In the genomic region with DNA sequence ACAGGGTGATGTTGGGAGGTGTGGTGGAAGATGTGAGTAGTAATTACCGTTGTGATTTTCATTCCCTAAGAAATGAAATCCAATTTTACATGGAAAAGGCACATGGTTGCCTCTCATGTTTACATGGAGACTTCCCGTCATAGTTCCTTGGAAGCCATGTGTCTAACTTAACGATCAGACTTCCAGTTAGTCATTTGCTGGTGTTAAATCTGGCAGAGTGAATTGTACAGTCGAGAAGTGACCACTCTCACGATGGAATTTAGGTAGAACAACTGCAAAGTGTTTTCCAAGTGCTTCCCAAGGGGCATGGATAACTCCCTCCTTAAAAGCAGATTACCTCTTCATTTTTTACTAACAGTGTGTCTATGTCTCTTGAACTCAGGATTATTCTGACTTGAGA, we compare ENCODE assay signal across 22 cellular contexts.
"Had no signal": no experiment of that assay in that cellular context is flagged by ENCODE, and none has a peak within 500 bp of the region (broad histone marks: within the 10 kb centered on the region; RNA-seq: fewer than 3 reads in every experiment).

No MANE protein-coding gene starts in this region.

- H3K36me3 ChIP-seq: MG63 had no signal

- H3K9me2 ChIP-seq: SK-N-SH had no signal

- H3K27me3 ChIP-seq: MG63 had no signal

- H3K4me2 ChIP-seq: SK-N-SH had no signal

- ATAC-seq: Panc1, T-cell had no signal

- H3K4me3 ChIP-seq: MG63 had no signal

- H3K27ac ChIP-seq: HL-60, RWPE1 had no signal

- DNase-seq: Karpas-422, KG1, MG63, NCI-H1092 treated with DMSO at 0.1 percent for 48 hours, NCI-H1436, NCI-H187, NCI-H2029, NCI-H2081 treated with DMSO at 0.1 percent for 48 hours, NCI-H2171, NCI-H226, NCI-H446, NCI-H510A, NCI-H524 treated with DMSO at 0.1 percent for 48 hours, NCI-H69, NCI-H774, SHP77, SK-N-SH, SW 1271, T-cell had no signal

- H3K9ac ChIP-seq: SK-N-SH had no signal
